Comparison of ENCODE assay signal across 21 cellular contexts in the genomic region with DNA sequence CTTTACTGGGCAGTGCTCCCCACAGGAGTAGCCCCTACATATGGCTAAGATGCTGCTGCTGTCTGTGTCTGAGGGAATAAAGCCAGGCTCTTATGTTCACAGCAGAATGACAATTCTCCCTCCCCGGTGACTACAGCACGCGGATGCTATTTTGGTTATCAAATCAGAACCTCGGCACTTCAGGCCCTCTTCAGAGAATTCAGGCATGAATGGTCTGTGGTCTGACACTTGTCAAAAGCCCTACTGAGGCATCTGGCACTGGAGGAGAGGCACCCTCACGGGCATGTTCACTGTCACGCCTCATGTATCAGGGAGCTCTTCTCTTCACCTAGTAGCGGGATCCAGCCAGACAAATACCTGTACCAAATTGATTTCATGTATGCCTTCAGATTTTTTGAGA. TPM values are rescaled to one million over a fixed set of nuclear protein-coding genes. Genes with fewer than 3 reads are reported as not detected.
DNase-seq lines count a peak whose midpoint lies in the region; ATAC-seq and TF ChIP-seq lines count a peak whose summit lies in the region.
"Had no signal": no experiment of that assay in that cellular context is flagged by ENCODE, and none has a peak within 500 bp of the region (broad histone marks: within the 10 kb centered on the region; RNA-seq: fewer than 3 reads in every experiment).

No MANE protein-coding gene starts in this region.

- H3K27me3 Mint-ChIP-seq in CD8-positive, alpha-beta memory T cell, result peaks cover 0 to 3% of the 10 kb centered on the region in 2 donors
- peaks cover 5% of the 10 kb centered on the region for H3K27me3 Mint-ChIP-seq in IgD-negative memory B cell
- H3K27me3 Mint-ChIP-seq in activated B cell treated with CpG ODN at 0.5 μM for 24 hours, result peaks cover 9% of the 10 kb centered on the region

- peak overlapping the region in 7 of 8 donors; percentile 57 to 94 (median 82) for H3K27ac Mint-ChIP-seq in CD8-positive, alpha-beta memory T cell
- H3K27ac Mint-ChIP-seq in IgD-negative memory B cell, result peak overlapping the region in 2 of 3 donors; percentile 27 to 29
- no peak overlapping the region for H3K27ac Mint-ChIP-seq in activated B cell treated with CpG ODN at 0.5 μM for 24 hours

- TF ChIP-seq CTCF in activated B cell treated with CpG ODN at 0.5 μM for 24 hours (IDR thresholded peaks at IDR 0.05) (no peak), right atrium auricular region (IDR thresholded peaks at IDR 0.05) (no peak)

- ATAC-seq in activated B cell treated with CpG ODN at 0.5 μM for 24 hours (ENCODE audit: low read depth), result peak; percentile 35
- ATAC-seq in GM19351 (IDR thresholded peaks at IDR 0.05; ENCODE audit: unreplicated experiment), result no peak

- peaks cover 38 to 54% (median 47%) of the 10 kb centered on the region in 3 donors for H3K4me1 Mint-ChIP-seq in CD8-positive, alpha-beta memory T cell
- H3K4me1 Mint-ChIP-seq in IgD-negative memory B cell (peaks cover 27 to 38% (median 37%) of the 10 kb centered on the region in 3 donors), activated B cell treated with CpG ODN at 0.5 μM for 24 hours (peaks cover 42% of the 10 kb centered on the region)

- intact Hi-C loops in activated B cell treated with CpG ODN at 0.5 μM for 24 hours (cut with micrococcal nuclease), result loop anchor here (2.0 kb wide), 1 partner anchor 25 kb away; no protein-coding TSS in a partner anchor

- no peaks in the 10 kb centered on the region for H3K36me3 ChIP-seq in CD8-positive, alpha-beta memory T cell (ENCODE audit: insufficient read depth, low read length)
- H3K36me3 ChIP-seq in right atrium auricular region, result no peaks in the 10 kb centered on the region
- H3K36me3 ChIP-seq: brain microvascular endothelial cell had no signal

- CTCF ChIA-PET in CD8-positive, alpha-beta memory T cell (lab: Charles Lee), result interaction anchor here (1.4 kb wide), 1 partner anchor 29 kb away, joined by 4 read pairs; no protein-coding TSS in a partner anchor
- CTCF ChIA-PET in activated B cell treated with CpG ODN at 0.5 μM for 24 hours (lab: Charles Lee), result no interaction called here

- H3K4me3 Mint-ChIP-seq in CD8-positive, alpha-beta memory T cell, result peak overlapping the region in 2 of 7 donors; percentile 19 to 34
- peak overlapping the region in 1 of 4 donors; percentile 59 for H3K4me3 Mint-ChIP-seq in IgD-negative memory B cell
- no peak overlapping the region for H3K4me3 Mint-ChIP-seq in activated B cell treated with CpG ODN at 0.5 μM for 24 hours
- H3K4me3 Mint-ChIP-seq: CD14-positive monocyte had no signal

- no peaks in the 10 kb centered on the region for H3K9me3 ChIP-seq in CD8-positive, alpha-beta memory T cell (ENCODE audit: low read length)
- H3K9me3 ChIP-seq in right atrium auricular region, result no peaks in the 10 kb centered on the region

- H3K27me3 ChIP-seq in CD8-positive, alpha-beta memory T cell (ENCODE audit: insufficient read depth, low read length, poor library complexity, severe bottlenecking), result no peaks in the 10 kb centered on the region
- H3K27me3 ChIP-seq in right atrium auricular region, result no peaks in the 10 kb centered on the region
- H3K27me3 ChIP-seq: brain microvascular endothelial cell had no signal

- H3K27ac ChIP-seq in CD8-positive, alpha-beta memory T cell (ENCODE audit: low read depth, low read length), result no peak overlapping the region
- H3K27ac ChIP-seq in right atrium auricular region, result peak overlapping the region; percentile 33 to 51
- H3K27ac ChIP-seq: brain microvascular endothelial cell, SK-N-MC had no signal

- DNase-seq in CD8-positive, alpha-beta memory T cell, result no peak
- DNase-seq in activated B cell treated with CpG ODN at 0.5 μM for 24 hours (no peak), right atrium auricular region (ENCODE audit: low spot score) (no peak), dermis blood vessel endothelial cell (no peak), NCI-H2227 treated with DMSO at 0.1 percent for 48 hours (lab: John Stamatoyannopoulos, UW) (no peak)
- DNase-seq in activated effector memory CD4-positive, alpha-beta T cell treated with Interleukin-2 at 50 U/mL for 16 hours, result no peak
- DNase-seq: activated CD4-positive, CD25-positive, alpha-beta regulatory T cell; activated T-cell treated with anti-CD3 and anti-CD28 coated beads, Interleukin-2, amount 50 U/mL, for 48 hours; brain microvascular endothelial cell; GF-D8; HCEC 1CT; head of caudate nucleus; NK-92 treated with Interleukin-12 subunit alpha and Interleukin-12 subunit beta, amount 100 ng/mL, for 24 hours; small intestine had no signal

- no peak overlapping the region for H3K4me3 ChIP-seq in CD8-positive, alpha-beta memory T cell (ENCODE audit: low read length)
- no peak overlapping the region for H3K4me3 ChIP-seq in right atrium auricular region
- H3K4me3 ChIP-seq: SK-N-MC had no signal

- H3K36me3 Mint-ChIP-seq in CD8-positive, alpha-beta memory T cell, result peaks cover 0 to 2% (median 1%) of the 10 kb centered on the region in 3 donors
- H3K36me3 Mint-ChIP-seq in IgD-negative memory B cell (peaks cover 2% of the 10 kb centered on the region), activated B cell treated with CpG ODN at 0.5 μM for 24 hours (ENCODE audit: low read depth) (no peaks in the 10 kb centered on the region)

- peaks cover 39% of the 10 kb centered on the region for H3K4me1 ChIP-seq in CD8-positive, alpha-beta memory T cell (ENCODE audit: insufficient read depth, low read length)
- H3K4me1 ChIP-seq in right atrium auricular region, result peaks cover 0 to 33% of the 10 kb centered on the region in 2 donors

- POLR2A ChIA-PET in CD8-positive, alpha-beta memory T cell (lab: Charles Lee), result no interaction called here
- POLR2A ChIA-PET in activated B cell treated with CpG ODN at 0.5 μM for 24 hours (lab: Charles Lee), result no interaction called here

- no peaks in the 10 kb centered on the region for H3K9me3 Mint-ChIP-seq in CD8-positive, alpha-beta memory T cell
- H3K9me3 Mint-ChIP-seq in IgD-negative memory B cell (no peaks in the 10 kb centered on the region), activated B cell treated with CpG ODN at 0.5 μM for 24 hours (no peaks in the 10 kb centered on the region)
- H3K9me3 Mint-ChIP-seq: CD14-positive monocyte had no signal

RNA-seq across cellular contexts. Expression of a gene that starts 30.4 kb away (rescaled TPM):
- 10 to 100 TPM; 13.2 to 13.5 TPM for total RNA-seq in CD8-positive, alpha-beta memory T cell
- 7.2 TPM for polyA plus RNA-seq in CD8-positive, alpha-beta memory T cell
- polyA plus RNA-seq in IgD-negative memory B cell, result 1.1 TPM
- 0.62 and 1.1 TPM in 2 replicates for total RNA-seq in activated B cell treated with CpG ODN at 0.5 μM for 24 hours
- 10 to 100 TPM; 12.6 to 14.1 TPM for total RNA-seq in right atrium auricular region
- total RNA-seq in dermis blood vessel endothelial cell, result 19.9 and 26.1 TPM in 2 replicates

RNA-seq across cellular contexts. Expression of a gene that starts 46.6 kb away (rescaled TPM):
- 10 to 100 TPM; 31.6 to 32.6 TPM for total RNA-seq in CD8-positive, alpha-beta memory T cell
- 45.7 TPM for polyA plus RNA-seq in CD8-positive, alpha-beta memory T cell
- 30.8 TPM for polyA plus RNA-seq in IgD-negative memory B cell
- total RNA-seq in activated B cell treated with CpG ODN at 0.5 μM for 24 hours (24.4 and 26.9 TPM in 2 replicates), right atrium auricular region (10 to 100 TPM; 36.0 to 48.7 TPM), dermis blood vessel endothelial cell (61.6 and 63.6 TPM in 2 replicates)

RNA-seq across cellular contexts. Expression of a gene that starts 54.3 kb away (rescaled TPM):
- total RNA-seq in CD8-positive, alpha-beta memory T cell, result not detected
- polyA plus RNA-seq in CD8-positive, alpha-beta memory T cell, result not detected
- not detected for polyA plus RNA-seq in IgD-negative memory B cell
- not detected in 2 replicates for total RNA-seq in activated B cell treated with CpG ODN at 0.5 μM for 24 hours
- not detected for total RNA-seq in right atrium auricular region
- not detected in 2 replicates for total RNA-seq in dermis blood vessel endothelial cell
- total RNA-seq: endothelial cell of umbilical vein, HT-29, liver had no signal
- polyA plus RNA-seq: CD14-positive monocyte, liver had no signal
